7 cellular contexts compared by ENCODE assay signal in the genomic region with DNA sequence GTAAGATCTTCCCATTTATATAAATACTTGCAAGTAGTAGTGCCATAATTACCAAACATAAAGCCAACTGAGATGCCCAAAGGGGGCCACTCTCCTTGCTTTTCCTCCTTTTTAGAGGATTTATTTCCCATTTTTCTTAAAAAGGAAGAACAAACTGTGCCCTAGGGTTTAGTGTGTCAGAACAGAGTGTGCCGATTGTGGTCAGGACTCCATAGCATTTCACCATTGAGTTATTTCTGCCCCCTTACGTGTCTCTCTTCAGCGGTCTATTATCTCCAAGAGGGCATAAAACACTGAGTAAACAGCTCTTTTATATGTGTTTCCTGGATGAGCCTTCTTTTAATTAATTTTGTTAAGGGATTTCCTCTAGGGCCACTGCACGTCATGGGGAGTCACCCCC.
DNase-seq lines count a peak whose midpoint lies in the region; TF ChIP-seq lines count a peak whose summit lies in the region.
"Not testable (repeated sequence)": the region's sequence is repeated elsewhere in the genome, so short reads cannot be mapped to it uniquely, and the experiment has no call there.

No MANE protein-coding gene starts in this region.

- H3K36me3 ChIP-seq in Karpas-422 (ENCODE audit: insufficient read depth, low read length) = not testable (repeated sequence)

- not testable (repeated sequence) for H4K20me1 ChIP-seq in Karpas-422 (ENCODE audit: insufficient read depth, low read depth, low read length)

- H3K4me3 ChIP-seq in Karpas-422 (ENCODE audit: low read length); fibroblast of villous mesenchyme (ENCODE audit: low read depth, low read length): not testable (repeated sequence)

- not testable (repeated sequence) for H3K4me1 ChIP-seq in Karpas-422 (ENCODE audit: low read length)

- not testable (repeated sequence) for H3K27ac ChIP-seq in Karpas-422 (ENCODE audit: low read length)

- H3K9me2 ChIP-seq in Karpas-422 (replicated peaks; ENCODE audit: insufficient read depth, low read length) = not testable (repeated sequence)

- H3K4me2 ChIP-seq in Karpas-422 (ENCODE audit: low read depth, low read length, poor library complexity, severe bottlenecking) = not testable (repeated sequence)

- not testable (repeated sequence) for H3K79me2 ChIP-seq in Karpas-422 (ENCODE audit: low read length)

- H3K27me3 ChIP-seq in Karpas-422 (ENCODE audit: low read length) = not testable (repeated sequence)

- H2AFZ ChIP-seq in Karpas-422 (ENCODE audit: low read length) = not testable (repeated sequence)

- not testable (repeated sequence) for H3K9me3 ChIP-seq in Karpas-422 (ENCODE audit: low read length)

- DNase-seq in A172 (ENCODE audit: low spot score) = peak; percentile 2
- DNase-seq in Daoy (ENCODE audit: low read depth) = peak; percentile 58
- peak; percentile 1 for DNase-seq in H4 (ENCODE audit: low spot score)
- peak; percentile 35 for DNase-seq in Karpas-422
- DNase-seq in LHCN-M2 (ENCODE audit: low read depth) = peak; percentile 66
- DNase-seq in RPMI7951 (ENCODE audit: low read depth) = peak; percentile 67
- peak; percentile 2 for DNase-seq in fibroblast of villous mesenchyme (ENCODE audit: low read depth)

- TF ChIP-seq CTCF in fibroblast of villous mesenchyme (IDR thresholded peaks at IDR 0.05; ENCODE audit: insufficient read depth, low read depth, low read length) = not testable (repeated sequence)

- H3K9ac ChIP-seq in Karpas-422 (ENCODE audit: low read length) = not testable (repeated sequence)

Comparison
In these comparisons a context has a peak if more than half of its experiments do, and no peak if none do; other contexts are left out.
1. DNase-seq: peak in every context shown above with its lines; median percentile 67 in RPMI7951; 66 in LHCN-M2; 58 in Daoy; 35 in Karpas-422; 2 in A172; 2 in fibroblast of villous mesenchyme; 1 in H4.